In the genomic region with DNA sequence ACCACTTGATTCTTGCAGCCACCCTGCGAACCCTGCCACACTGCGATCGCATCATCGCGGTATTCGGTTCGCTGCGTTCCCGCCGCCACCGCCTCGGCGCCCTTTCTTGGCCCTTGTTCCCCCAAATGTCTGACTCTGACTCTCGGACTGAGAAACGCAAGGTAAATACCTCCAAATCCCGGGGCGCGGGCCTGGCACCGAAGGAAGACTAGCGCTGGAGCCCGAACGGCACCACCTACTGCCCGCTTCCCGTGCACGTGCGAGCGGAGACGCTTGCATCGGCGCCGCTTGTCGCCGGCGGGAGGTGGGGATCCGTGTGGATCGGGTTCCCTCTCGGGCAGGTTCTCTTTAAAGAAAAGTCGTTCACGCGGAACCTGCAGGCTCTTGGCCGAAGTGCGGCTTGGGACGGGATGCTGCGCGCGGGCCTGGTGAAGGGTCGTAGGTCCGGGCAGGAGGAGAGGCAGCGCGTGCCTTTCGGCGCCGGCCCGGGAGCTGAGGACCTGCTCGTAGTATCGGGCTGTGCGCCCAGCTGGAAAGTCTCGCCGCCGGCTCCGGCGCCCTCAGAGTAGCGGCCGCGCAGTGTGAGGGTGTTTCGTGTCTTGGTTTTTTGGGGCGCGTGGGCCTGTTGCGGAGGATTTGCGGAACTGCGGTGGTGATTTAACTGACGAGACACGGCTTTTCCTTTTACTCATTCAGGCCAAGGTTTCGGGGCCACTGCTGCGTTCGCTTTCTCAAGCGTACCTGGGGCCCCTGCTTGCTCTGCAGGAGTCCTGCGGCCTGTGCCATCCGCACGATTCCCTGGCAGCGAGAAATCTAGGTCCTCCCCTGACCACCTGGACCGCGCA, we compare ENCODE assay signal across 1 cellular context.
TF ChIP-seq lines count a peak whose summit lies in the region.

No MANE protein-coding gene starts in this region.

TF ChIP-seq in K562, 482 proteins besides CTCF, POLR2A, EP300 and RAD21 (continued from another document and continues in another):
- TF ChIP-seq, protein P1, sequence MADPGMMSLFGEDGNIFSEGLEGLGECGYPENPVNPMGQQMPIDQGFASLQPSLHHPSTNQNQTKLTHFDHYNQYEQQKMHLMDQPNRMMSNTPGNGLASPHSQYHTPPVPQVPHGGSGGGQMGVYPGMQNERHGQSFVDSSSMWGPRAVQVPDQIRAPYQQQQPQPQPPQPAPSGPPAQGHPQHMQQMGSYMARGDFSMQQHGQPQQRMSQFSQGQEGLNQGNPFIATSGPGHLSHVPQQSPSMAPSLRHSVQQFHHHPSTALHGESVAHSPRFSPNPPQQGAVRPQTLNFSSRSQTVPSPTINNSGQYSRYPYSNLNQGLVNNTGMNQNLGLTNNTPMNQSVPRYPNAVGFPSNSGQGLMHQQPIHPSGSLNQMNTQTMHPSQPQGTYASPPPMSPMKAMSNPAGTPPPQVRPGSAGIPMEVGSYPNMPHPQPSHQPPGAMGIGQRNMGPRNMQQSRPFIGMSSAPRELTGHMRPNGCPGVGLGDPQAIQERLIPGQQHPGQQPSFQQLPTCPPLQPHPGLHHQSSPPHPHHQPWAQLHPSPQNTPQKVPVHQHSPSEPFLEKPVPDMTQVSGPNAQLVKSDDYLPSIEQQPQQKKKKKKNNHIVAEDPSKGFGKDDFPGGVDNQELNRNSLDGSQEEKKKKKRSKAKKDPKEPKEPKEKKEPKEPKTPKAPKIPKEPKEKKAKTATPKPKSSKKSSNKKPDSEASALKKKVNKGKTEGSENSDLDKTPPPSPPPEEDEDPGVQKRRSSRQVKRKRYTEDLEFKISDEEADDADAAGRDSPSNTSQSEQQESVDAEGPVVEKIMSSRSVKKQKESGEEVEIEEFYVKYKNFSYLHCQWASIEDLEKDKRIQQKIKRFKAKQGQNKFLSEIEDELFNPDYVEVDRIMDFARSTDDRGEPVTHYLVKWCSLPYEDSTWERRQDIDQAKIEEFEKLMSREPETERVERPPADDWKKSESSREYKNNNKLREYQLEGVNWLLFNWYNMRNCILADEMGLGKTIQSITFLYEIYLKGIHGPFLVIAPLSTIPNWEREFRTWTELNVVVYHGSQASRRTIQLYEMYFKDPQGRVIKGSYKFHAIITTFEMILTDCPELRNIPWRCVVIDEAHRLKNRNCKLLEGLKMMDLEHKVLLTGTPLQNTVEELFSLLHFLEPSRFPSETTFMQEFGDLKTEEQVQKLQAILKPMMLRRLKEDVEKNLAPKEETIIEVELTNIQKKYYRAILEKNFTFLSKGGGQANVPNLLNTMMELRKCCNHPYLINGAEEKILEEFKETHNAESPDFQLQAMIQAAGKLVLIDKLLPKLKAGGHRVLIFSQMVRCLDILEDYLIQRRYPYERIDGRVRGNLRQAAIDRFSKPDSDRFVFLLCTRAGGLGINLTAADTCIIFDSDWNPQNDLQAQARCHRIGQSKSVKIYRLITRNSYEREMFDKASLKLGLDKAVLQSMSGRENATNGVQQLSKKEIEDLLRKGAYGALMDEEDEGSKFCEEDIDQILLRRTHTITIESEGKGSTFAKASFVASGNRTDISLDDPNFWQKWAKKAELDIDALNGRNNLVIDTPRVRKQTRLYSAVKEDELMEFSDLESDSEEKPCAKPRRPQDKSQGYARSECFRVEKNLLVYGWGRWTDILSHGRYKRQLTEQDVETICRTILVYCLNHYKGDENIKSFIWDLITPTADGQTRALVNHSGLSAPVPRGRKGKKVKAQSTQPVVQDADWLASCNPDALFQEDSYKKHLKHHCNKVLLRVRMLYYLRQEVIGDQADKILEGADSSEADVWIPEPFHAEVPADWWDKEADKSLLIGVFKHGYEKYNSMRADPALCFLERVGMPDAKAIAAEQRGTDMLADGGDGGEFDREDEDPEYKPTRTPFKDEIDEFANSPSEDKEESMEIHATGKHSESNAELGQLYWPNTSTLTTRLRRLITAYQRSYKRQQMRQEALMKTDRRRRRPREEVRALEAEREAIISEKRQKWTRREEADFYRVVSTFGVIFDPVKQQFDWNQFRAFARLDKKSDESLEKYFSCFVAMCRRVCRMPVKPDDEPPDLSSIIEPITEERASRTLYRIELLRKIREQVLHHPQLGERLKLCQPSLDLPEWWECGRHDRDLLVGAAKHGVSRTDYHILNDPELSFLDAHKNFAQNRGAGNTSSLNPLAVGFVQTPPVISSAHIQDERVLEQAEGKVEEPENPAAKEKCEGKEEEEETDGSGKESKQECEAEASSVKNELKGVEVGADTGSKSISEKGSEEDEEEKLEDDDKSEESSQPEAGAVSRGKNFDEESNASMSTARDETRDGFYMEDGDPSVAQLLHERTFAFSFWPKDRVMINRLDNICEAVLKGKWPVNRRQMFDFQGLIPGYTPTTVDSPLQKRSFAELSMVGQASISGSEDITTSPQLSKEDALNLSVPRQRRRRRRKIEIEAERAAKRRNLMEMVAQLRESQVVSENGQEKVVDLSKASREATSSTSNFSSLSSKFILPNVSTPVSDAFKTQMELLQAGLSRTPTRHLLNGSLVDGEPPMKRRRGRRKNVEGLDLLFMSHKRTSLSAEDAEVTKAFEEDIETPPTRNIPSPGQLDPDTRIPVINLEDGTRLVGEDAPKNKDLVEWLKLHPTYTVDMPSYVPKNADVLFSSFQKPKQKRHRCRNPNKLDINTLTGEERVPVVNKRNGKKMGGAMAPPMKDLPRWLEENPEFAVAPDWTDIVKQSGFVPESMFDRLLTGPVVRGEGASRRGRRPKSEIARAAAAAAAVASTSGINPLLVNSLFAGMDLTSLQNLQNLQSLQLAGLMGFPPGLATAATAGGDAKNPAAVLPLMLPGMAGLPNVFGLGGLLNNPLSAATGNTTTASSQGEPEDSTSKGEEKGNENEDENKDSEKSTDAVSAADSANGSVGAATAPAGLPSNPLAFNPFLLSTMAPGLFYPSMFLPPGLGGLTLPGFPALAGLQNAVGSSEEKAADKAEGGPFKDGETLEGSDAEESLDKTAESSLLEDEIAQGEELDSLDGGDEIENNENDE (IDR thresholded peaks at IDR 0.05; ENCODE audit: low read depth, low read length): no peak
- TF ChIP-seq SMAD4 (CRISPR knock-in tag; conservative IDR thresholded peaks at IDR 0.05): no peak
- TF ChIP-seq SIN3B (IDR thresholded peaks at IDR 0.05; ENCODE audit: low read depth): no peak
- TF ChIP-seq, protein P2, sequence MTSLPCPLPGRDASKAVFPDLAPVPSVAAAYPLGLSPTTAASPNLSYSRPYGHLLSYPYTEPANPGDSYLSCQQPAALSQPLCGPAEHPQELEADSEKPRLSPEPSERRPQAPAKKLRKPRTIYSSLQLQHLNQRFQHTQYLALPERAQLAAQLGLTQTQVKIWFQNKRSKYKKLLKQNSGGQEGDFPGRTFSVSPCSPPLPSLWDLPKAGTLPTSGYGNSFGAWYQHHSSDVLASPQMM (CRISPR knock-in tag; IDR thresholded peaks at IDR 0.05): no peak
- no peak for TF ChIP-seq COPS2 (conservative IDR thresholded peaks at IDR 0.05)
- TF ChIP-seq KLF6 (CRISPR knock-in tag; IDR thresholded peaks at IDR 0.05; ENCODE audit: borderline replicate concordance): no peak
- 0 out of 2 replicates have a peak, but pooled peaks have one; percentile 77 for TF ChIP-seq HDAC6 (IDR thresholded peaks at IDR 0.05; ENCODE audit: low read depth, low read length)
- TF ChIP-seq DMBX1 (CRISPR knock-in tag; IDR thresholded peaks at IDR 0.05; ENCODE audit: borderline replicate concordance): no peak
- TF ChIP-seq, protein P3, sequence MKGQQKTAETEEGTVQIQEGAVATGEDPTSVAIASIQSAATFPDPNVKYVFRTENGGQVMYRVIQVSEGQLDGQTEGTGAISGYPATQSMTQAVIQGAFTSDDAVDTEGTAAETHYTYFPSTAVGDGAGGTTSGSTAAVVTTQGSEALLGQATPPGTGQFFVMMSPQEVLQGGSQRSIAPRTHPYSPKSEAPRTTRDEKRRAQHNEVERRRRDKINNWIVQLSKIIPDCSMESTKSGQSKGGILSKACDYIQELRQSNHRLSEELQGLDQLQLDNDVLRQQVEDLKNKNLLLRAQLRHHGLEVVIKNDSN (CRISPR knock-in tag; IDR thresholded peaks at IDR 0.05): peak; percentile 46; the same call in 1 of the 2 replicates
- no peak for TF ChIP-seq ZNF165 (CRISPR knock-in tag; IDR thresholded peaks at IDR 0.05; ENCODE audit: borderline replicate concordance)
- TF ChIP-seq CCNT2 (IDR thresholded peaks at IDR 0.05; ENCODE audit: borderline replicate concordance, extremely low read depth, insufficient read length, low read depth, low read length): no peak
- peak; percentile 62 for TF ChIP-seq KDM5B (IDR thresholded peaks at IDR 0.05; ENCODE audit: insufficient replicate concordance, low read depth, low read length)
- no peak for TF ChIP-seq MYNN (IDR thresholded peaks at IDR 0.05)
- TF ChIP-seq MYNN (CRISPR knock-in tag; IDR thresholded peaks at IDR 0.05): no peak
- TF ChIP-seq, protein P4, sequence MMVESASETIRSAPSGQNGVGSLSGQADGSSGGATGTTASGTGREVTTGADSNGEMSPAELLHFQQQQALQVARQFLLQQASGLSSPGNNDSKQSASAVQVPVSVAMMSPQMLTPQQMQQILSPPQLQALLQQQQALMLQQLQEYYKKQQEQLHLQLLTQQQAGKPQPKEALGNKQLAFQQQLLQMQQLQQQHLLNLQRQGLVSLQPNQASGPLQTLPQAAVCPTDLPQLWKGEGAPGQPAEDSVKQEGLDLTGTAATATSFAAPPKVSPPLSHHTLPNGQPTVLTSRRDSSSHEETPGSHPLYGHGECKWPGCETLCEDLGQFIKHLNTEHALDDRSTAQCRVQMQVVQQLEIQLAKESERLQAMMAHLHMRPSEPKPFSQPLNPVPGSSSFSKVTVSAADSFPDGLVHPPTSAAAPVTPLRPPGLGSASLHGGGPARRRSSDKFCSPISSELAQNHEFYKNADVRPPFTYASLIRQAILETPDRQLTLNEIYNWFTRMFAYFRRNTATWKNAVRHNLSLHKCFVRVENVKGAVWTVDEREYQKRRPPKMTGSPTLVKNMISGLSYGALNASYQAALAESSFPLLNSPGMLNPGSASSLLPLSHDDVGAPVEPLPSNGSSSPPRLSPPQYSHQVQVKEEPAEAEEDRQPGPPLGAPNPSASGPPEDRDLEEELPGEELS (CRISPR knock-in tag; IDR thresholded peaks at IDR 0.05; ENCODE audit: borderline replicate concordance): 0 out of 2 replicates have a peak, but pooled peaks have one; percentile 31
- no peak for TF ChIP-seq NFATC3 (IDR thresholded peaks at IDR 0.05)
- no peak for TF ChIP-seq GABPA (tag; conservative IDR thresholded peaks at IDR 0.05; ENCODE audit: low read depth)
- TF ChIP-seq, protein P5, sequence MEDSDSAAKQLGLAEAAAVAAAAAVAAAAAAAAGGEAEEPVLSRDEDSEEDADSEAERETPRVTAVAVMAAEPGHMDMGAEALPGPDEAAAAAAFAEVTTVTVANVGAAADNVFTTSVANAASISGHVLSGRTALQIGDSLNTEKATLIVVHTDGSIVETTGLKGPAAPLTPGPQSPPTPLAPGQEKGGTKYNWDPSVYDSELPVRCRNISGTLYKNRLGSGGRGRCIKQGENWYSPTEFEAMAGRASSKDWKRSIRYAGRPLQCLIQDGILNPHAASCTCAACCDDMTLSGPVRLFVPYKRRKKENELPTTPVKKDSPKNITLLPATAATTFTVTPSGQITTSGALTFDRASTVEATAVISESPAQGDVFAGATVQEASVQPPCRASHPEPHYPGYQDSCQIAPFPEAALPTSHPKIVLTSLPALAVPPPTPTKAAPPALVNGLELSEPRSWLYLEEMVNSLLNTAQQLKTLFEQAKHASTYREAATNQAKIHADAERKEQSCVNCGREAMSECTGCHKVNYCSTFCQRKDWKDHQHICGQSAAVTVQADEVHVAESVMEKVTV (CRISPR knock-in tag; IDR thresholded peaks at IDR 0.05): no peak
- TF ChIP-seq, protein P6, sequence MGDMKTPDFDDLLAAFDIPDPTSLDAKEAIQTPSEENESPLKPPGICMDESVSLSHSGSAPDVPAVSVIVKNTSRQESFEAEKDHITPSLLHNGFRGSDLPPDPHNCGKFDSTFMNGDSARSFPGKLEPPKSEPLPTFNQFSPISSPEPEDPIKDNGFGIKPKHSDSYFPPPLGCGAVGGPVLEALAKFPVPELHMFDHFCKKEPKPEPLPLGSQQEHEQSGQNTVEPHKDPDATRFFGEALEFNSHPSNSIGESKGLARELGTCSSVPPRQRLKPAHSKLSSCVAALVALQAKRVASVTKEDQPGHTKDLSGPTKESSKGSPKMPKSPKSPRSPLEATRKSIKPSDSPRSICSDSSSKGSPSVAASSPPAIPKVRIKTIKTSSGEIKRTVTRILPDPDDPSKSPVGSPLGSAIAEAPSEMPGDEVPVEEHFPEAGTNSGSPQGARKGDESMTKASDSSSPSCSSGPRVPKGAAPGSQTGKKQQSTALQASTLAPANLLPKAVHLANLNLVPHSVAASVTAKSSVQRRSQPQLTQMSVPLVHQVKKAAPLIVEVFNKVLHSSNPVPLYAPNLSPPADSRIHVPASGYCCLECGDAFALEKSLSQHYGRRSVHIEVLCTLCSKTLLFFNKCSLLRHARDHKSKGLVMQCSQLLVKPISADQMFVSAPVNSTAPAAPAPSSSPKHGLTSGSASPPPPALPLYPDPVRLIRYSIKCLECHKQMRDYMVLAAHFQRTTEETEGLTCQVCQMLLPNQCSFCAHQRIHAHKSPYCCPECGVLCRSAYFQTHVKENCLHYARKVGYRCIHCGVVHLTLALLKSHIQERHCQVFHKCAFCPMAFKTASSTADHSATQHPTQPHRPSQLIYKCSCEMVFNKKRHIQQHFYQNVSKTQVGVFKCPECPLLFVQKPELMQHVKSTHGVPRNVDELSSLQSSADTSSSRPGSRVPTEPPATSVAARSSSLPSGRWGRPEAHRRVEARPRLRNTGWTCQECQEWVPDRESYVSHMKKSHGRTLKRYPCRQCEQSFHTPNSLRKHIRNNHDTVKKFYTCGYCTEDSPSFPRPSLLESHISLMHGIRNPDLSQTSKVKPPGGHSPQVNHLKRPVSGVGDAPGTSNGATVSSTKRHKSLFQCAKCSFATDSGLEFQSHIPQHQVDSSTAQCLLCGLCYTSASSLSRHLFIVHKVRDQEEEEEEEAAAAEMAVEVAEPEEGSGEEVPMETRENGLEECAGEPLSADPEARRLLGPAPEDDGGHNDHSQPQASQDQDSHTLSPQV (IDR thresholded peaks at IDR 0.05): no peak
- no peak for TF ChIP-seq SRSF7 (optimal IDR thresholded peaks at IDR 0.05; ENCODE audit: low read depth, low read length)
- TF ChIP-seq ZNF57 (CRISPR knock-in tag; IDR thresholded peaks at IDR 0.05): no peak
- no peak for TF ChIP-seq ZFP1 (CRISPR knock-in tag; IDR thresholded peaks at IDR 0.05)
- TF ChIP-seq ZEB2 (IDR thresholded peaks at IDR 0.05): no peak
- TF ChIP-seq CREB1 (IDR thresholded peaks at IDR 0.05): peak; percentile 14; the same call in 1 of the 2 replicates
- no peak; the same call in none of the 2 replicates for TF ChIP-seq CREB1 (CRISPR knock-in tag; IDR thresholded peaks at IDR 0.05)
- no peak for TF ChIP-seq CBX5 (IDR thresholded peaks at IDR 0.05; ENCODE audit: borderline replicate concordance, low read depth)
- no peak for TF ChIP-seq CBFB (CRISPR knock-in tag; IDR thresholded peaks at IDR 0.05)
- TF ChIP-seq ADNP (tag; IDR thresholded peaks at IDR 0.05): no peak
- TF ChIP-seq, protein P7, sequence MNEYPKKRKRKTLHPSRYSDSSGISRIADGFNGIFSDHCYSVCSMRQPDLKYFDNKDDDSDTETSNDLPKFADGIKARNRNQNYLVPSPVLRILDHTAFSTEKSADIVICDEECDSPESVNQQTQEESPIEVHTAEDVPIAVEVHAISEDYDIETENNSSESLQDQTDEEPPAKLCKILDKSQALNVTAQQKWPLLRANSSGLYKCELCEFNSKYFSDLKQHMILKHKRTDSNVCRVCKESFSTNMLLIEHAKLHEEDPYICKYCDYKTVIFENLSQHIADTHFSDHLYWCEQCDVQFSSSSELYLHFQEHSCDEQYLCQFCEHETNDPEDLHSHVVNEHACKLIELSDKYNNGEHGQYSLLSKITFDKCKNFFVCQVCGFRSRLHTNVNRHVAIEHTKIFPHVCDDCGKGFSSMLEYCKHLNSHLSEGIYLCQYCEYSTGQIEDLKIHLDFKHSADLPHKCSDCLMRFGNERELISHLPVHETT (CRISPR knock-in tag; conservative IDR thresholded peaks at IDR 0.05 in 1 of 2, IDR thresholded peaks at IDR 0.05 in 1 of 2): 0 out of 4 replicates have a peak, but pooled peaks of 1 of the 2 experiments have one; percentile 31
